34 cellular contexts compared by ENCODE assay signal in genomic region chr3:123708531-123708930, GRCh38.
"Had no signal": no experiment of that assay in that cellular context is flagged by ENCODE, and none has a peak within 500 bp of the region (broad histone marks: within the 10 kb centered on the region; RNA-seq: fewer than 3 reads in every experiment).

No MANE protein-coding gene starts in this region.

- H3K4me1 ChIP-seq: body of pancreas, breast epithelium had no signal

- H3K4me3 ChIP-seq: adrenal gland, body of pancreas, breast epithelium had no signal

- H3K27ac ChIP-seq: adrenal gland, body of pancreas, brain microvascular endothelial cell, breast epithelium, VCaP had no signal

- ATAC-seq: activated CD8-positive, alpha-beta T cell treated with anti-CD3 and anti-CD28 coated beads for 36 hours; activated naive CD4-positive, alpha-beta T cell treated with anti-CD3 and anti-CD28 coated beads, Interleukin-2, amount 50 U/mL, for 72 hours; activated T-cell treated with anti-CD3 and anti-CD28 coated beads, Interleukin-2, amount 50 U/mL, for 4 hours; activated T-cell treated with anti-CD3 and anti-CD28 coated beads, Interleukin-2, amount 50 U/mL, for 72 hours; activated T-helper 17 cell treated with anti-CD3 and anti-CD28 coated beads, Interleukin-2, amount 50 U/mL, for 72 hours; body of pancreas had no signal

- H3K4me3 Mint-ChIP-seq: activated B cell treated with CpG ODN at 0.5 μM for 24 hours; activated CD4-positive, alpha-beta memory T cell treated with anti-CD3 and anti-CD28 coated beads for 36 hours; activated CD4-positive, alpha-beta T cell treated with anti-CD3 and anti-CD28 coated beads, Interleukin-2, amount 10 ng/mL, durations not matched to agents 24 days and 14 days; activated CD8-positive, alpha-beta T cell treated with anti-CD3 and anti-CD28 coated beads for 36 hours; activated naive CD4-positive, alpha-beta T cell treated with anti-CD3 and anti-CD28 coated beads for 36 hours; activated naive CD8-positive, alpha-beta T cell treated with anti-CD3 and anti-CD28 coated beads for 36 hours; activated T-cell treated with anti-CD3 and anti-CD28 coated beads, Interleukin-2, amount 50 U/mL, for 4 hours; activated T-cell treated with anti-CD3 and anti-CD28 coated beads, Interleukin-2, amount 50 U/mL, for 72 hours; activated T-helper 1 cell treated with anti-CD3 and anti-CD28 coated beads, Interleukin-12 subunit alpha, Interleukin-12 subunit beta, Interleukin-2, Interleukin-4 antibody, amounts not matched to agents 30 ng/mL and 10 ng/mL and 1 ng/mL, durations not matched to agents 14 hours and 24 hours and 36 hours; activated T-helper 17 cell treated with anti-CD3 and anti-CD28 coated beads, Interleukin-2, amount 50 U/mL, for 72 hours; T-helper 1 cell treated with Interleukin-12 subunit alpha and Interleukin-12 subunit beta and Interleukin-4 antibody, amounts not matched to agents 30 μg/mL and 1 μg/mL, for 36 hours; T-helper 2 cell treated with Interferon-gamma antibody and Interleukin-4, amounts not matched to agents 5 μg/mL and 100 μg/mL, for 36 hours had no signal

- H3K27ac Mint-ChIP-seq: activated B cell treated with CpG ODN at 0.5 μM for 24 hours; activated CD4-positive, alpha-beta memory T cell treated with anti-CD3 and anti-CD28 coated beads for 36 hours; activated CD4-positive, alpha-beta T cell treated with anti-CD3 and anti-CD28 coated beads, Interleukin-2, amount 10 ng/mL, durations not matched to agents 24 days and 14 days; activated CD8-positive, alpha-beta T cell treated with anti-CD3 and anti-CD28 coated beads for 36 hours; activated naive CD4-positive, alpha-beta T cell treated with anti-CD3 and anti-CD28 coated beads for 36 hours; activated naive CD4-positive, alpha-beta T cell treated with anti-CD3 and anti-CD28 coated beads, Interleukin-2, amount 50 U/mL, for 72 hours; activated naive CD8-positive, alpha-beta T cell treated with anti-CD3 and anti-CD28 coated beads for 36 hours; activated T-cell treated with anti-CD3 and anti-CD28 coated beads, Interleukin-2, amount 50 U/mL, for 72 hours; activated T-helper 1 cell treated with anti-CD3 and anti-CD28 coated beads, Interleukin-12 subunit alpha, Interleukin-12 subunit beta, Interleukin-2, Interleukin-4 antibody, amounts not matched to agents 30 ng/mL and 10 ng/mL and 1 ng/mL, durations not matched to agents 14 hours and 24 hours and 36 hours; activated T-helper 17 cell treated with anti-CD3 and anti-CD28 coated beads, Interleukin-2, amount 50 U/mL, for 72 hours; T-helper 1 cell treated with Interleukin-12 subunit alpha and Interleukin-12 subunit beta and Interleukin-4 antibody, amounts not matched to agents 30 μg/mL and 1 μg/mL, for 36 hours; T-helper 2 cell treated with Interferon-gamma antibody and Interleukin-4, amounts not matched to agents 5 μg/mL and 100 μg/mL, for 36 hours had no signal

- H3K4me1 Mint-ChIP-seq: activated B cell treated with CpG ODN at 0.5 μM for 24 hours; activated CD4-positive, alpha-beta T cell treated with anti-CD3 and anti-CD28 coated beads, Interleukin-2, amount 10 ng/mL, durations not matched to agents 24 days and 14 days; activated naive CD8-positive, alpha-beta T cell treated with anti-CD3 and anti-CD28 coated beads for 36 hours; activated T-helper 17 cell treated with anti-CD3 and anti-CD28 coated beads, Interleukin-2, amount 50 U/mL, for 72 hours had no signal

- DNase-seq: activated B cell treated with CpG ODN at 0.5 μM for 24 hours; activated CD4-positive, alpha-beta memory T cell treated with anti-CD3 and anti-CD28 coated beads for 36 hours; activated CD4-positive, alpha-beta T cell treated with anti-CD3 and anti-CD28 coated beads for 4 hours; activated CD4-positive, alpha-beta T cell treated with anti-CD3 and anti-CD28 coated beads, Interleukin-2, amount 10 ng/mL, durations not matched to agents 24 days and 14 days; activated CD4-positive, alpha-beta T cell treated with anti-CD3 and anti-CD28 coated beads, Interleukin-2, amount 50 U/mL, for 1 hour; activated CD4-positive, alpha-beta T cell treated with anti-CD3 and anti-CD28 coated beads, Interleukin-2, amount 50 U/mL, for 4 hours; activated CD4-positive, CD25-positive, alpha-beta regulatory T cell treated with anti-CD3 and anti-CD28 coated beads, Interleukin-2, amount 50 U/mL, for 72 hours; activated CD8-positive, alpha-beta memory T cell treated with anti-CD3 and anti-CD28 coated beads, Interleukin-2, amount 50 U/mL, for 4 hours; activated CD8-positive, alpha-beta T cell treated with anti-CD3 and anti-CD28 coated beads for 36 hours; activated gamma-delta T cell treated with Interleukin-2 at 50 U/mL for 16 hours; activated naive CD4-positive, alpha-beta T cell; activated naive CD4-positive, alpha-beta T cell treated with anti-CD3 and anti-CD28 coated beads for 36 hours; activated naive CD4-positive, alpha-beta T cell treated with anti-CD3 and anti-CD28 coated beads, Interleukin-2, amount 50 U/mL, for 16 hours; activated naive CD8-positive, alpha-beta T cell treated with anti-CD3 and anti-CD28 coated beads for 36 hours; activated T-cell treated with anti-CD3 and anti-CD28 coated beads for 4 hours; activated T-cell treated with anti-CD3 and anti-CD28 coated beads, Interleukin-2, amount 50 U/mL, for 1 hour; activated T-cell treated with anti-CD3 and anti-CD28 coated beads, Interleukin-2, amount 50 U/mL, for 4 hours; activated T-cell treated with anti-CD3 and anti-CD28 coated beads, Interleukin-2, amount 50 U/mL, for 72 hours; adrenal gland; amniotic stem cell; aorta; body of pancreas; brain microvascular endothelial cell; central memory CD4-positive, alpha-beta T cell; T-helper 1 cell; T-helper 2 cell; T-helper 9 cell had no signal

- H3K9me3 Mint-ChIP-seq: activated B cell treated with CpG ODN at 0.5 μM for 24 hours; activated CD4-positive, alpha-beta memory T cell treated with anti-CD3 and anti-CD28 coated beads for 36 hours; activated CD4-positive, alpha-beta T cell treated with anti-CD3 and anti-CD28 coated beads, Interleukin-2, amount 10 ng/mL, durations not matched to agents 24 days and 14 days; activated CD8-positive, alpha-beta T cell treated with anti-CD3 and anti-CD28 coated beads for 36 hours; activated naive CD4-positive, alpha-beta T cell treated with anti-CD3 and anti-CD28 coated beads for 36 hours; activated naive CD4-positive, alpha-beta T cell treated with anti-CD3 and anti-CD28 coated beads, Interleukin-2, amount 50 U/mL, for 72 hours; activated naive CD8-positive, alpha-beta T cell treated with anti-CD3 and anti-CD28 coated beads for 36 hours; activated T-cell treated with anti-CD3 and anti-CD28 coated beads, Interleukin-2, amount 50 U/mL, for 4 hours; activated T-cell treated with anti-CD3 and anti-CD28 coated beads, Interleukin-2, amount 50 U/mL, for 72 hours; activated T-helper 1 cell treated with anti-CD3 and anti-CD28 coated beads, Interleukin-12 subunit alpha, Interleukin-12 subunit beta, Interleukin-2, Interleukin-4 antibody, amounts not matched to agents 30 ng/mL and 10 ng/mL and 1 ng/mL, durations not matched to agents 14 hours and 24 hours and 36 hours; activated T-helper 17 cell treated with anti-CD3 and anti-CD28 coated beads, Interleukin-2, amount 50 U/mL, for 72 hours; T-helper 1 cell treated with Interleukin-12 subunit alpha and Interleukin-12 subunit beta and Interleukin-4 antibody, amounts not matched to agents 30 μg/mL and 1 μg/mL, for 36 hours; T-helper 2 cell treated with Interferon-gamma antibody and Interleukin-4, amounts not matched to agents 5 μg/mL and 100 μg/mL, for 36 hours had no signal

- H3K27me3 Mint-ChIP-seq: activated CD4-positive, alpha-beta memory T cell treated with anti-CD3 and anti-CD28 coated beads for 36 hours; activated CD8-positive, alpha-beta T cell treated with anti-CD3 and anti-CD28 coated beads for 36 hours; activated naive CD8-positive, alpha-beta T cell treated with anti-CD3 and anti-CD28 coated beads for 36 hours; activated T-helper 17 cell treated with anti-CD3 and anti-CD28 coated beads, Interleukin-2, amount 50 U/mL, for 72 hours had no signal

- H3K27me3 ChIP-seq: adrenal gland, body of pancreas, brain microvascular endothelial cell, breast epithelium had no signal

- H3K36me3 ChIP-seq: adrenal gland, brain microvascular endothelial cell, breast epithelium had no signal

- H3K9me3 ChIP-seq: adrenal gland, body of pancreas, breast epithelium had no signal
